ENCODE assay signal across 9 cellular contexts in genomic region chr10:317219-317868, GRCh38.
A peak's percentile ranks its signal among the peaks of the same experiment; 100 is the strongest.
DNase-seq lines count a peak whose midpoint lies in the region; ATAC-seq and TF ChIP-seq lines count a peak whose summit lies in the region.
"Had no signal": no experiment of that assay in that cellular context is flagged by ENCODE, and none has a peak within 500 bp of the region (broad histone marks: within the 10 kb centered on the region; RNA-seq: fewer than 3 reads in every experiment).

No MANE protein-coding gene starts in this region.

- ATAC-seq in GM19324 (IDR thresholded peaks at IDR 0.05; ENCODE audit: low FRiP score, unreplicated experiment) (peak; percentile 97), HG03175 (IDR thresholded peaks at IDR 0.05; ENCODE audit: unreplicated experiment) (peak; percentile 98)

- H3K4me2 ChIP-seq in BLaER1, result peak overlapping the region; percentile 66

- TF ChIP-seq CTCF in epithelial cell of proximal tubule (conservative IDR thresholded peaks at IDR 0.05; ENCODE audit: low read depth, low read length), result no peak

- H3K36me3 ChIP-seq in BLaER1, result peaks cover 22% of the 10 kb centered on the region

- H3K9me3 ChIP-seq in BLaER1, result no peaks in the 10 kb centered on the region

- H3K27ac ChIP-seq in BLaER1 (peak overlapping the region; percentile 12; the same call in 1 of the 2 replicates), substantia nigra (ENCODE audit: low read depth, low read length, poor library complexity, severe bottlenecking) (no peak overlapping the region)
- H3K27ac ChIP-seq: skin epidermis had no signal

- H3K4me1 ChIP-seq in BLaER1, result peaks cover 39% of the 10 kb centered on the region

- H3K9ac ChIP-seq in BLaER1, result no peak overlapping the region

- peaks cover 5% of the 10 kb centered on the region; the same call in 1 of the 2 replicates for H4K20me1 ChIP-seq in BLaER1

- H3K27me3 ChIP-seq in BLaER1, result no peaks in the 10 kb centered on the region

- DNase-seq in epithelial cell of proximal tubule (ENCODE audit: low read depth) (peak; percentile 50), NCI-H2107 treated with DMSO at 0.1 percent for 48 hours (lab: John Stamatoyannopoulos, UW; ENCODE audit: unreplicated experiment) (no peak), substantia nigra (lab: John Stamatoyannopoulos, UW) (no peak), cerebellar cortex (ENCODE audit: low spot score) (no peak), NCI-H2171 (lab: John Stamatoyannopoulos, UW) (no peak)

- H3K4me3 ChIP-seq in BLaER1 (no peak overlapping the region), epithelial cell of proximal tubule (ENCODE audit: low read depth, low read length) (no peak overlapping the region)
- H3K4me3 ChIP-seq: skin epidermis had no signal
